Comparison of ENCODE assay signal across 22 cellular contexts in genomic region chr18:64410685-64411084, GRCh38.
DNase-seq lines count a peak whose midpoint lies in the region; ATAC-seq, FAIRE-seq and TF ChIP-seq lines count a peak whose summit lies in the region.
"Had no signal": no experiment of that assay in that cellular context is flagged by ENCODE, and none has a peak within 500 bp of the region (broad histone marks: within the 10 kb centered on the region; RNA-seq: fewer than 3 reads in every experiment).

No MANE protein-coding gene starts in this region.

- H3F3A ChIP-seq in neural progenitor cell (ENCODE audit: low read depth) = no peaks in the 10 kb centered on the region

- CTCF ChIA-PET in endothelial cell of umbilical vein (lab: Charles Lee) = interaction anchor here (1.2 to 2.3 kb wide), 2 partner anchors 291 to 307 kb away, joined by 3 to 11 read pairs; no protein-coding TSS in a partner anchor

- H3K27me3 ChIP-seq in endothelial cell of umbilical vein (ENCODE audit: control insufficient read depth in 2 of 2, insufficient read depth in 2 of 2, low read length in 2 of 2) (no peaks in the 10 kb centered on the region), neural progenitor cell (no peaks in the 10 kb centered on the region)

- no peak overlapping the region for H3K4me3 Mint-ChIP-seq in activated CD4-positive, alpha-beta T cell treated with anti-CD3 and anti-CD28 coated beads, Interleukin-2, amount 10 ng/mL, durations not matched to agents 24 days and 14 days
- H3K4me3 Mint-ChIP-seq in neural progenitor cell = no peak overlapping the region
- no peak overlapping the region for H3K4me3 Mint-ChIP-seq in effector memory CD8-positive, alpha-beta T cell
- H3K4me3 Mint-ChIP-seq: CD4-positive, alpha-beta T cell; GM23338; HFFc6 had no signal

- H3K4me1 ChIP-seq in endothelial cell of umbilical vein (ENCODE audit: control insufficient read depth, extremely low read depth, insufficient read depth, low read length) (peaks cover under 1% of the 10 kb centered on the region), neural progenitor cell (no peaks in the 10 kb centered on the region)
- H3K4me1 ChIP-seq: A549 had no signal

- H3K9me1 ChIP-seq in endothelial cell of umbilical vein (replicated peaks; ENCODE audit: control insufficient read depth, extremely low read depth, insufficient read depth, low read length) = no peaks in the 10 kb centered on the region

- no peak for TF ChIP-seq CTCF in endothelial cell of umbilical vein (IDR thresholded peaks at IDR 0.05; ENCODE audit: extremely low read depth in 1 of 2, insufficient read depth in 1 of 2, low read depth in 1 of 2, low read length in 2 of 2)
- no peak for TF ChIP-seq CTCF in neural progenitor cell (IDR thresholded peaks at IDR 0.05)

- no peaks in the 10 kb centered on the region for H3K79me2 ChIP-seq in endothelial cell of umbilical vein (ENCODE audit: control insufficient read depth, insufficient read depth, low read length)
- no peaks in the 10 kb centered on the region for H3K79me2 ChIP-seq in neural progenitor cell (ENCODE audit: low read depth)

- no peak for FAIRE-seq in endothelial cell of umbilical vein (lab: Jason Lieb, UNC)
- FAIRE-seq: A549, GM12892, GM18507 had no signal

- BruUV-seq in endothelial cell of umbilical vein (replicated peaks; lab: Mats Ljungman, UMichigan) = no TSS peak

- H3K9me3 Mint-ChIP-seq in activated CD4-positive, alpha-beta T cell treated with anti-CD3 and anti-CD28 coated beads, Interleukin-2, amount 10 ng/mL, durations not matched to agents 24 days and 14 days = no peaks in the 10 kb centered on the region
- no peaks in the 10 kb centered on the region for H3K9me3 Mint-ChIP-seq in neural progenitor cell
- H3K9me3 Mint-ChIP-seq in effector memory CD8-positive, alpha-beta T cell = peaks cover 0 to 4% of the 10 kb centered on the region in 2 donors

- H4K20me1 ChIP-seq in endothelial cell of umbilical vein (replicated peaks; ENCODE audit: control insufficient read depth, extremely low read depth, insufficient read depth, low read length) (no peaks in the 10 kb centered on the region), neural progenitor cell (ENCODE audit: low read depth) (no peaks in the 10 kb centered on the region)

- POLR2A ChIA-PET in endothelial cell of umbilical vein (lab: Charles Lee) = no interaction called here

- H3K27ac ChIP-seq in endothelial cell of umbilical vein (ENCODE audit: insufficient read depth, low read depth, low read length) (no peak overlapping the region), neural progenitor cell (no peak overlapping the region)
- H3K27ac ChIP-seq: 22Rv1, A549, C4-2B, HL-60 had no signal

- intact Hi-C loops in activated CD4-positive, alpha-beta T cell treated with anti-CD3 and anti-CD28 coated beads, Interleukin-2, amount 10 ng/mL, durations not matched to agents 24 days and 14 days (cut with micrococcal nuclease) = no loop called here
- intact Hi-C loops in endothelial cell of umbilical vein (cut with micrococcal nuclease) = no loop called here

- H3K4me3 ChIP-seq in endothelial cell of umbilical vein (replicated peaks in 1 of 3; ENCODE audit: insufficient read depth in 1 of 3, low read depth in 1 of 3, low read length in 3 of 3) = no peak overlapping the region
- no peak overlapping the region for H3K4me3 ChIP-seq in neural progenitor cell
- H3K4me3 ChIP-seq: A549, GM23338 had no signal

- no peak overlapping the region for H3K27ac Mint-ChIP-seq in activated CD4-positive, alpha-beta T cell treated with anti-CD3 and anti-CD28 coated beads, Interleukin-2, amount 10 ng/mL, durations not matched to agents 24 days and 14 days
- no peak overlapping the region for H3K27ac Mint-ChIP-seq in neural progenitor cell
- H3K27ac Mint-ChIP-seq in effector memory CD8-positive, alpha-beta T cell = no peak overlapping the region
- H3K27ac Mint-ChIP-seq: CD4-positive, alpha-beta T cell; GM23338; HFFc6 had no signal

- H3K4me2 ChIP-seq in endothelial cell of umbilical vein (ENCODE audit: insufficient read depth, low read length) (no peak overlapping the region), neural progenitor cell (no peak overlapping the region)
- H3K4me2 ChIP-seq: A549, GM23338 had no signal

- no peaks in the 10 kb centered on the region for H3K27me3 Mint-ChIP-seq in activated CD4-positive, alpha-beta T cell treated with anti-CD3 and anti-CD28 coated beads, Interleukin-2, amount 10 ng/mL, durations not matched to agents 24 days and 14 days
- no peaks in the 10 kb centered on the region for H3K27me3 Mint-ChIP-seq in neural progenitor cell (ENCODE audit: insufficient read depth, low read depth)
- no peaks in the 10 kb centered on the region for H3K27me3 Mint-ChIP-seq in effector memory CD8-positive, alpha-beta T cell
- H3K27me3 Mint-ChIP-seq: CD4-positive, alpha-beta T cell had no signal

- no peak for ATAC-seq in effector memory CD8-positive, alpha-beta T cell (replicated peaks)
- ATAC-seq: A549, GM23338, HCT116 had no signal

- peak; percentile 8 for DNase-seq in activated CD4-positive, alpha-beta T cell treated with anti-CD3 and anti-CD28 coated beads, Interleukin-2, amount 10 ng/mL, durations not matched to agents 24 days and 14 days
- DNase-seq in activated CD4-positive, alpha-beta T cell treated with anti-CD3 and anti-CD28 coated beads for 4 hours = no peak
- DNase-seq in endothelial cell of umbilical vein (ENCODE audit: low read depth, low spot score) (peak; percentile 35), neural progenitor cell (ENCODE audit: low spot score) (no peak), LoVo (ENCODE audit: low spot score) (no peak), hippocampal formation (lab: John Stamatoyannopoulos, UW) (no peak)
- DNase-seq in effector memory CD8-positive, alpha-beta T cell = no peak
- DNase-seq: AML-193; CD4-positive, alpha-beta T cell; DMS153; DMS79; GDM1; H7; HFFc6 had no signal

- dilution Hi-C loops in endothelial cell of umbilical vein (cut with MboI; ENCODE audit: extremely low pct_ligation_motif_present, low sequenced_read_pairs) = no loop called here

- H2AFZ ChIP-seq in endothelial cell of umbilical vein (ENCODE audit: low read depth, low read length) = peak overlapping the region; percentile 35
- H2AFZ ChIP-seq in neural progenitor cell (replicated peaks) = peak overlapping the region; percentile 7
- H2AFZ ChIP-seq: GM23338 had no signal

- H3K36me3 Mint-ChIP-seq in activated CD4-positive, alpha-beta T cell treated with anti-CD3 and anti-CD28 coated beads, Interleukin-2, amount 10 ng/mL, durations not matched to agents 24 days and 14 days (ENCODE audit: low read depth) = no peaks in the 10 kb centered on the region
- H3K36me3 Mint-ChIP-seq in neural progenitor cell = no peaks in the 10 kb centered on the region
- H3K36me3 Mint-ChIP-seq in effector memory CD8-positive, alpha-beta T cell (ENCODE audit: insufficient read depth) = no peaks in the 10 kb centered on the region

- TF ChIP-seq POLR2A in endothelial cell of umbilical vein (IDR thresholded peaks at IDR 0.05; ENCODE audit: low read depth, low read length) = no peak

- no peak overlapping the region for H3K9ac ChIP-seq in endothelial cell of umbilical vein (replicated peaks; ENCODE audit: extremely low read depth, insufficient read depth, low read length)
- no peak overlapping the region for H3K9ac ChIP-seq in neural progenitor cell

- no peaks in the 10 kb centered on the region for H3K9me3 ChIP-seq in endothelial cell of umbilical vein (replicated peaks; ENCODE audit: control insufficient read depth, insufficient read depth, low read length)
- no peaks in the 10 kb centered on the region for H3K9me3 ChIP-seq in neural progenitor cell (ENCODE audit: low read depth)
- H3K9me3 ChIP-seq: A549 had no signal

- H3K36me3 ChIP-seq in endothelial cell of umbilical vein (ENCODE audit: control insufficient read depth in 2 of 2, extremely low read depth in 1 of 2, insufficient read depth in 2 of 2, low read length in 2 of 2) (no peaks in the 10 kb centered on the region), neural progenitor cell (no peaks in the 10 kb centered on the region)

- H3K4me1 Mint-ChIP-seq in activated CD4-positive, alpha-beta T cell treated with anti-CD3 and anti-CD28 coated beads, Interleukin-2, amount 10 ng/mL, durations not matched to agents 24 days and 14 days = no peaks in the 10 kb centered on the region
- peaks cover 6% of the 10 kb centered on the region for H3K4me1 Mint-ChIP-seq in neural progenitor cell
- H3K4me1 Mint-ChIP-seq in effector memory CD8-positive, alpha-beta T cell (ENCODE audit: low read depth in 2 of 2) = no peaks in the 10 kb centered on the region

TF ChIP-seq in endothelial cell of umbilical vein, 7 proteins besides CTCF, POLR2A, EP300 and RAD21:
- TF ChIP-seq MAX (IDR thresholded peaks at IDR 0.05; ENCODE audit: insufficient read depth, insufficient read length) (no peak), EZH2 (IDR thresholded peaks at IDR 0.05; ENCODE audit: borderline replicate concordance, low read depth, low read length, severe bottlenecking) (no peak), FOS (IDR thresholded peaks at IDR 0.05; ENCODE audit: borderline replicate concordance, insufficient read depth, low read length) (no peak), GATA2 (IDR thresholded peaks at IDR 0.05; ENCODE audit: insufficient read depth, insufficient read length, low read depth, low read length) (no peak), MYC (IDR thresholded peaks at IDR 0.05; ENCODE audit: low read depth, low read length) (no peak), POLR2AphosphoS5 (IDR thresholded peaks at IDR 0.05; ENCODE audit: insufficient read depth, low read depth, low read length) (no peak), JUN (IDR thresholded peaks at IDR 0.05; ENCODE audit: borderline replicate concordance, insufficient read depth, insufficient read length, low read depth) (no peak)

Comparison
In these comparisons a context has a peak if more than half of its experiments do, and no peak if none do; other contexts are left out.
1. DNase-seq: peak in activated CD4-positive, alpha-beta T cell treated with anti-CD3 and anti-CD28 coated beads, Interleukin-2, amount 10 ng/mL, durations not matched to agents 24 days and 14 days (single experiment) and endothelial cell of umbilical vein (single experiment); none in activated CD4-positive, alpha-beta T cell treated with anti-CD3 and anti-CD28 coated beads for 4 hours (0 of 2), neural progenitor cell (single experiment), LoVo (single experiment), hippocampal formation (0 of 2) and effector memory CD8-positive, alpha-beta T cell (0 of 3).